Comparison of ENCODE assay signal across 7 cellular contexts in the genomic region with DNA sequence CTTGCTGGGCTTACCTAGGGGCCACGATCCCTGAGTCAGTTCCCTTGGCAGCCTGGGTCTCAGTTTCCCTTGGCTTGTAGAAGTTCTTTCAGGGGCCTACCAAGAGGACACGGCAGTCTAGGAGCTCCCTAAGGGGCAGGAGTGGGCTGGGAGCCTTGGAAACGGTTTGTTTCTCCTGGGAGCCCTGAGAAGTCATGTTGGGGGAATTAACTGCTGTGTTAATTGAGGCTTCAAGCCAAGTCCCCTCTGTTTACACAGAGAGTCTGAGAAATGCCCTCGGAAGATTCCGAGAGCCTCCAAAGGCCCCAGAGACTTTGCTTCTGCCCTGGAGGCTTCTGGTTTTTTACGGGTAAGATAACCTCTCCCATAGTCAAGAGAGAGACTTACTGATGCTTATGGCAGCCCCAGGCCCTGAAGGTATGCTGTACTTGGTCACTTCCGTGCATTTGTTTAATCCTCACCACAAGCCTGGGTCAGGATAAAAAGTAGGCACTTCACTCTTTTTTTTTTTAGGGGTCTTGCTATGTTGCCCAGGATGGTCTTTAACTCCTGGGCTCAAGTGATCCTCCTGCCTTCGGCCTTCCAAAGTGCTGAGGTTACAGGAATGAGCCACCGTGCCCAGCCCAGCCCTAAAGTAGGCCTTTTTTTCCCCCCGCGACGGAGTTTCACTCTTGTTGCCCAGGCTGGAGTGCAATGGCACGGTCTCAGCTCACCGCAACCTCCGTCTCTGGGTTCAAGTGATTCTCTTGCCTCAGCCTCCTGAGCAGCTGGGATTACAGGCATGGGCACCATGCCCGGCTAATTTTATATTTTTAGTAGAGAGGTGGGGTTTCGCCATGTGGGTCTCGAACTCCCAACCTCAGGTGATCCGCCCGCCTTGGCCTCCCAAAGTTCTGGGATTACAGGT. TPM values are rescaled to one million over a fixed set of nuclear protein-coding genes. Genes with fewer than 3 reads are reported as not detected.
A peak's percentile ranks its signal among the peaks of the same experiment; 100 is the strongest.
DNase-seq lines count a peak whose midpoint lies in the region; ATAC-seq and TF ChIP-seq lines count a peak whose summit lies in the region.

No MANE protein-coding gene starts in this region.

- no peaks in the 10 kb centered on the region for H3K27me3 ChIP-seq in HCT116 (ENCODE audit: insufficient read depth, low read length)
- H3K27me3 ChIP-seq in WERI-Rb-1 (ENCODE audit: insufficient read depth, low read depth, severe bottlenecking): no peaks in the 10 kb centered on the region
- no peaks in the 10 kb centered on the region for H3K27me3 ChIP-seq in hepatocyte
- no peaks in the 10 kb centered on the region for H3K27me3 ChIP-seq in smooth muscle cell (ENCODE audit: low read depth)

- H3K9me2 ChIP-seq in HCT116 (ENCODE audit: insufficient read depth): no peaks in the 10 kb centered on the region
- no peaks in the 10 kb centered on the region for H3K9me2 ChIP-seq in hepatocyte (replicated peaks; ENCODE audit: insufficient read depth)

- peak overlapping the region in 1 of 2 experiments; percentile 54; a peak in 2 of 4 replicates for H3K4me3 ChIP-seq in HCT116 (replicated peaks in 1 of 2; ENCODE audit: low read depth in 1 of 2, low read length in 2 of 2)
- H3K4me3 ChIP-seq in WERI-Rb-1 (ENCODE audit: low read depth, low read length): peak overlapping the region; percentile 66; the same call in 1 of the 2 replicates
- H3K4me3 ChIP-seq in hepatocyte: no peak overlapping the region
- H3K4me3 ChIP-seq in smooth muscle cell: no peak overlapping the region

- H3K4me2 ChIP-seq in HCT116 (ENCODE audit: low read length) (peak overlapping the region; percentile 79), hepatocyte (peak overlapping the region; percentile 78), smooth muscle cell (peak overlapping the region; percentile 83)

- TF ChIP-seq POLR2A in HCT116 (IDR thresholded peaks at IDR 0.05; ENCODE audit: borderline replicate concordance, extremely low read depth, insufficient read depth, insufficient read length): no peak

- H3F3A ChIP-seq in smooth muscle cell (ENCODE audit: low read depth): peaks cover 53% of the 10 kb centered on the region

- TF ChIP-seq RAD21 in HCT116 (IDR thresholded peaks at IDR 0.05; ENCODE audit: low read depth): no peak

- H3K27ac ChIP-seq in HCT116 (ENCODE audit: low read depth, low read length) (peak overlapping the region; percentile 99), WERI-Rb-1 (peak overlapping the region; percentile 100), hepatocyte (peak overlapping the region; percentile 100), smooth muscle cell (ENCODE audit: low read depth) (peak overlapping the region; percentile 90)

- intact Hi-C loops in HCT116 (cut with micrococcal nuclease): no loop called here

- H3K9me3 ChIP-seq in HCT116 (ENCODE audit: control insufficient read depth in 1 of 2, insufficient read depth in 1 of 2, low read depth in 1 of 2, low read length in 2 of 2) (no peaks in the 10 kb centered on the region), WERI-Rb-1 (ENCODE audit: severe bottlenecking) (no peaks in the 10 kb centered on the region), hepatocyte (ENCODE audit: low read depth) (no peaks in the 10 kb centered on the region), smooth muscle cell (replicated peaks; ENCODE audit: low read depth) (no peaks in the 10 kb centered on the region)

- no TSS peak for BruUV-seq in HCT116 (replicated peaks; lab: Mats Ljungman, UMichigan)

- H3K9ac ChIP-seq in HCT116 (ENCODE audit: low read length) (peak overlapping the region; percentile 86), smooth muscle cell (ENCODE audit: low read depth) (peak overlapping the region; percentile 63)

- H3K79me2 ChIP-seq in HCT116 (ENCODE audit: insufficient read depth, low read length) (peaks cover 8% of the 10 kb centered on the region; the same call in 1 of the 2 replicates), hepatocyte (peaks cover 12% of the 10 kb centered on the region), smooth muscle cell (ENCODE audit: low read depth) (no peaks in the 10 kb centered on the region)

- POLR2A ChIA-PET in HCT116 (lab: Charles Lee): interaction anchor here (0.6 to 4.1 kb wide), 6 partner anchors 10 to 409 kb away, joined by 3 to 36 read pairs (median 7); partner anchors contain the start of genes IER2 and STX10

- H3K36me3 ChIP-seq in HCT116 (ENCODE audit: control insufficient read depth in 1 of 2, insufficient read depth in 2 of 2, low read length in 2 of 2) (no peaks in the 10 kb centered on the region), WERI-Rb-1 (no peaks in the 10 kb centered on the region), hepatocyte (replicated peaks; ENCODE audit: insufficient read depth, low read depth) (no peaks in the 10 kb centered on the region), smooth muscle cell (ENCODE audit: low read depth) (no peaks in the 10 kb centered on the region)

- H3K4me1 ChIP-seq in HCT116 (ENCODE audit: control insufficient read depth in 1 of 2, insufficient read depth in 2 of 2, low read length in 2 of 2) (peaks cover 89 to 99% of the 10 kb centered on the region in 2 experiments), hepatocyte (ENCODE audit: insufficient read depth) (peaks cover 65% of the 10 kb centered on the region), smooth muscle cell (ENCODE audit: low read depth) (peaks cover 45% of the 10 kb centered on the region)

- DNase-seq in HCT116 (ENCODE audit: low read depth, low spot score): no peak
- DNase-seq in WERI-Rb-1: no peak
- peak; percentile 39 for DNase-seq in hepatocyte (ENCODE audit: low spot score)
- peak; percentile 30 for DNase-seq in smooth muscle cell (lab: John Stamatoyannopoulos, UW; ENCODE audit: unreplicated experiment)
- DNase-seq in kidney tubule cell (ENCODE audit: low spot score): no peak
- no peak for DNase-seq in GM03348 (ENCODE audit: low spot score)

- TF ChIP-seq CTCF in HCT116 (IDR thresholded peaks at IDR 0.05 in 2 of 3, conservative IDR thresholded peaks at IDR 0.05 in 1 of 3; ENCODE audit: borderline replicate concordance in 1 of 3, insufficient read depth in 1 of 3, low read depth in 2 of 3, low read length in 2 of 3): no peak
- TF ChIP-seq CTCF in WERI-Rb-1 (IDR thresholded peaks at IDR 0.05; ENCODE audit: low read depth, low read length): no peak
- no peak for TF ChIP-seq CTCF in hepatocyte (IDR thresholded peaks at IDR 0.05; ENCODE audit: poor library complexity)
- no peak for TF ChIP-seq CTCF in smooth muscle cell (IDR thresholded peaks at IDR 0.05; ENCODE audit: borderline replicate concordance, insufficient read depth, poor library complexity, severe bottlenecking)

- no peak for ATAC-seq in HCT116
- no peak for ATAC-seq in HG03342 (IDR thresholded peaks at IDR 0.05; ENCODE audit: unreplicated experiment)

- H4K20me1 ChIP-seq in HCT116 (ENCODE audit: insufficient read depth) (no peaks in the 10 kb centered on the region), hepatocyte (ENCODE audit: insufficient read depth, poor library complexity, severe bottlenecking) (no peaks in the 10 kb centered on the region), smooth muscle cell (ENCODE audit: low read depth) (no peaks in the 10 kb centered on the region)

- CTCF ChIA-PET in HCT116 (lab: Charles Lee): interaction anchor here (0.8 to 1.9 kb wide), 2 partner anchors 29 to 188 kb away, joined by 3 to 7 read pairs; no protein-coding TSS in a partner anchor

- 71% methylated on average over 20 of the region's 20 CpGs for WGBS in hepatocyte (ENCODE audit: low lambda C conversion rate, missing lambda C conversion rate)
- WGBS in smooth muscle cell (ENCODE audit: low lambda C conversion rate): 60% methylated on average over 20 of the region's 20 CpGs

- RAD21 ChIA-PET in HCT116 (lab: Charles Lee; ENCODE audit: low non-redundant PET in 1 of 2, low total read pairs in 2 of 2, uncharacterized antibody in 2 of 2, unreplicated experiment in 2 of 2): no interaction called here

- no peak overlapping the region for H2AFZ ChIP-seq in HCT116 (ENCODE audit: low read depth, low read length, poor library complexity, severe bottlenecking)
- H2AFZ ChIP-seq in hepatocyte: no peak overlapping the region
- H2AFZ ChIP-seq in smooth muscle cell (ENCODE audit: low read depth): peak overlapping the region; percentile 64

TF ChIP-seq in HCT116, 20 proteins besides CTCF, POLR2A, EP300 and RAD21 (continues in another document):
- TF ChIP-seq ZNF274 (IDR thresholded peaks at IDR 0.05; ENCODE audit: low read depth, low read length) (no peak), YY1 (IDR thresholded peaks at IDR 0.05; ENCODE audit: extremely low read depth, insufficient replicate concordance, low read depth, low read length) (no peak), ATF3 (IDR thresholded peaks at IDR 0.05) (no peak), CEBPB (IDR thresholded peaks at IDR 0.05; ENCODE audit: low read depth) (no peak), ELF1 (IDR thresholded peaks at IDR 0.05; ENCODE audit: borderline replicate concordance, low read depth) (no peak), ZFX (IDR thresholded peaks at IDR 0.05) (no peak)

RNA-seq across cellular contexts. Expression of gene IER2, which starts 15.1 kb away (rescaled TPM):
- 247 TPM for total RNA-seq in HCT116 (2021; ENCODE audit: unreplicated experiment)
- 284 and 315 TPM in 2 replicates for polyA plus RNA-seq in HCT116 (2012)
- total RNA-seq in hepatocyte: 64.2 and 101 TPM in 2 replicates
- 325 and 369 TPM in 2 replicates for polyA plus RNA-seq in hepatocyte
- 113 and 118 TPM in 2 replicates for total RNA-seq in smooth muscle cell
- polyA plus RNA-seq in smooth muscle cell: 732 and 766 TPM in 2 replicates

RNA-seq across cellular contexts. Expression of gene STX10, which starts 15.2 kb away (rescaled TPM):
- total RNA-seq in HCT116 (2021; ENCODE audit: unreplicated experiment) (149 TPM), hepatocyte (63.4 and 66.5 TPM in 2 replicates), smooth muscle cell (37.6 and 59.6 TPM in 2 replicates)
- polyA plus RNA-seq in HCT116 (2012): 202 and 225 TPM in 2 replicates
- polyA plus RNA-seq in hepatocyte (82.2 and 106 TPM in 2 replicates), smooth muscle cell (69.1 and 83.1 TPM in 2 replicates)

RNA-seq across cellular contexts. Expression of gene NACC1, which starts 47.3 kb away (rescaled TPM):
- total RNA-seq in HCT116 (2021; ENCODE audit: unreplicated experiment): 181 TPM
- 101 and 119 TPM in 2 replicates for polyA plus RNA-seq in HCT116 (2012)
- total RNA-seq in hepatocyte: 32.6 and 35.0 TPM in 2 replicates
- polyA plus RNA-seq in hepatocyte: 9.7 and 11.1 TPM in 2 replicates
- total RNA-seq in smooth muscle cell: 34.1 and 44.6 TPM in 2 replicates
- 9.9 and 12.8 TPM in 2 replicates for polyA plus RNA-seq in smooth muscle cell

RNA-seq across cellular contexts. Expression of gene TRMT1, which starts 48.8 kb away (rescaled TPM):
- total RNA-seq in HCT116 (2021; ENCODE audit: unreplicated experiment) (84.4 TPM), hepatocyte (21.0 and 31.2 TPM in 2 replicates), smooth muscle cell (19.1 and 21.9 TPM in 2 replicates)
- 69.3 and 80.8 TPM in 2 replicates for polyA plus RNA-seq in HCT116 (2012)
- polyA plus RNA-seq in hepatocyte (33.4 and 45.1 TPM in 2 replicates), smooth muscle cell (37.4 and 44.3 TPM in 2 replicates)

Comparison
In these comparisons a context has a peak if more than half of its experiments do, and no peak if none do; other contexts are left out.
1. DNase-seq: peak in hepatocyte (single experiment) and smooth muscle cell (single experiment); none in HCT116 (single experiment), WERI-Rb-1 (single experiment), kidney tubule cell (single experiment) and GM03348 (single experiment).
2. Peak in every context shown above with its lines, with median percentiles within 50 percentile points of each other: H3K27ac ChIP-seq and H3K4me2 ChIP-seq.